In genomic region chr11:60923800-60924109, GRCh38 we compare ENCODE assay signal across 8 cellular contexts. TPM values are rescaled to one million over a fixed set of nuclear protein-coding genes. Genes with fewer than 3 reads are reported as not detected.
DNase-seq lines count a peak whose midpoint lies in the region; ATAC-seq and TF ChIP-seq lines count a peak whose summit lies in the region.

No MANE protein-coding gene starts in this region.

- peaks cover 9 to 12% of the 10 kb centered on the region in 2 donors for H3K36me3 Mint-ChIP-seq in activated T-cell treated with anti-CD3 and anti-CD28 coated beads, Interleukin-2, amount 50 U/mL, for 72 hours (ENCODE audit: insufficient read depth in 2 of 2)
- peaks cover 54% of the 10 kb centered on the region for H3K36me3 Mint-ChIP-seq in activated T-helper 17 cell treated with anti-CD3 and anti-CD28 coated beads, Interleukin-2, amount 50 U/mL, for 72 hours (ENCODE audit: low read depth)

- H3K4me3 Mint-ChIP-seq in activated T-cell treated with anti-CD3 and anti-CD28 coated beads, Interleukin-2, amount 50 U/mL, for 72 hours: peak overlapping the region; percentile 49 to 75
- peak overlapping the region; percentile 17 for H3K4me3 Mint-ChIP-seq in activated T-helper 17 cell treated with anti-CD3 and anti-CD28 coated beads, Interleukin-2, amount 50 U/mL, for 72 hours

- H3K9me3 ChIP-seq in suprapubic skin: no peaks in the 10 kb centered on the region

- peaks cover 35% of the 10 kb centered on the region for H3K4me1 ChIP-seq in suprapubic skin

- no peak overlapping the region for H3K27ac ChIP-seq in suprapubic skin

- H3K9me3 Mint-ChIP-seq in activated T-cell treated with anti-CD3 and anti-CD28 coated beads, Interleukin-2, amount 50 U/mL, for 72 hours: no peaks in the 10 kb centered on the region
- no peaks in the 10 kb centered on the region for H3K9me3 Mint-ChIP-seq in activated T-helper 17 cell treated with anti-CD3 and anti-CD28 coated beads, Interleukin-2, amount 50 U/mL, for 72 hours

- no peak overlapping the region for H3K27ac Mint-ChIP-seq in activated T-cell treated with anti-CD3 and anti-CD28 coated beads, Interleukin-2, amount 50 U/mL, for 72 hours
- H3K27ac Mint-ChIP-seq in activated T-helper 17 cell treated with anti-CD3 and anti-CD28 coated beads, Interleukin-2, amount 50 U/mL, for 72 hours: no peak overlapping the region

- peak overlapping the region; percentile 57 for H3K4me3 ChIP-seq in suprapubic skin

- peaks cover 25% of the 10 kb centered on the region for H3K27me3 Mint-ChIP-seq in activated T-cell treated with anti-CD3 and anti-CD28 coated beads, Interleukin-2, amount 50 U/mL, for 72 hours (ENCODE audit: low read depth)
- H3K27me3 Mint-ChIP-seq in activated T-helper 17 cell treated with anti-CD3 and anti-CD28 coated beads, Interleukin-2, amount 50 U/mL, for 72 hours: peaks cover 13% of the 10 kb centered on the region

- intact Hi-C loops in left colon (cut with DNase I, micrococcal nuclease): no loop called here

- H3K27me3 ChIP-seq in suprapubic skin: peaks cover 7% of the 10 kb centered on the region

- TF ChIP-seq POLR2A in suprapubic skin (IDR thresholded peaks at IDR 0.05) (no peak), GM18505 (IDR thresholded peaks at IDR 0.05; ENCODE audit: borderline replicate concordance, extremely low read depth, insufficient read depth, insufficient read length) (no peak)

- no peak for ATAC-seq in activated T-cell treated with anti-CD3 and anti-CD28 coated beads, Interleukin-2, amount 50 U/mL, for 72 hours (replicated peaks in 1 of 2)
- ATAC-seq in activated T-helper 17 cell treated with anti-CD3 and anti-CD28 coated beads, Interleukin-2, amount 50 U/mL, for 72 hours (replicated peaks): peak; percentile 14
- ATAC-seq in left colon (peak; percentile 19), HG02571 (IDR thresholded peaks at IDR 0.05; ENCODE audit: unreplicated experiment) (no peak), GM18505 (IDR thresholded peaks at IDR 0.05; ENCODE audit: unreplicated experiment) (no peak)

- no peak for TF ChIP-seq EP300 in suprapubic skin (IDR thresholded peaks at IDR 0.05)

- peaks cover 22% of the 10 kb centered on the region for H3K4me1 Mint-ChIP-seq in activated T-cell treated with anti-CD3 and anti-CD28 coated beads, Interleukin-2, amount 50 U/mL, for 72 hours (ENCODE audit: low read depth)
- peaks cover 10% of the 10 kb centered on the region for H3K4me1 Mint-ChIP-seq in activated T-helper 17 cell treated with anti-CD3 and anti-CD28 coated beads, Interleukin-2, amount 50 U/mL, for 72 hours

- TF ChIP-seq CTCF in suprapubic skin (IDR thresholded peaks at IDR 0.05): no peak

- no peak for DNase-seq in activated T-cell treated with anti-CD3 and anti-CD28 coated beads, Interleukin-2, amount 50 U/mL, for 72 hours
- no peak for DNase-seq in activated T-cell treated with anti-CD3 and anti-CD28 coated beads, Interleukin-2, amount 50 U/mL, for 1 hour
- DNase-seq in left colon (no peak), suprapubic skin (ENCODE audit: low spot score in 2 of 2) (no peak), DMS114 treated with DMSO at 0.1 percent for 48 hours (lab: John Stamatoyannopoulos, UW; ENCODE audit: unreplicated experiment) (no peak)

- WGBS in suprapubic skin: 48% methylated on average over 5 of the region's 6 CpGs

- H3K36me3 ChIP-seq in suprapubic skin: peaks cover 35% of the 10 kb centered on the region

RNA-seq across cellular contexts. Expression of gene TMEM132A, which starts 0.5 kb away (rescaled TPM):
- 1 to 10 TPM; 2.4 to 3.5 TPM for total RNA-seq in activated T-cell treated with anti-CD3 and anti-CD28 coated beads, Interleukin-2, amount 50 U/mL, for 72 hours
- under 1 TPM in 1 of 2 donors, not detected in 1; 0.29 TPM for total RNA-seq in activated T-helper 17 cell treated with anti-CD3 and anti-CD28 coated beads, Interleukin-2, amount 50 U/mL, for 72 hours
- total RNA-seq in left colon (1 to 10 TPM; 7.8 to 9.2 TPM), suprapubic skin (1 to 10 TPM; 7.5 to 9.6 (median 8.0) TPM)

RNA-seq across cellular contexts. Expression of gene TMEM109, which starts 9.8 kb away (rescaled TPM):
- total RNA-seq in activated T-cell treated with anti-CD3 and anti-CD28 coated beads, Interleukin-2, amount 50 U/mL, for 72 hours: 10 to 100 TPM; 61.9 to 66.3 TPM
- total RNA-seq in activated T-helper 17 cell treated with anti-CD3 and anti-CD28 coated beads, Interleukin-2, amount 50 U/mL, for 72 hours: 10 to 100 TPM; 42.8 to 99.7 TPM
- total RNA-seq in left colon (10 to 100 TPM; 32.0 to 39.7 TPM), suprapubic skin (100 to 1,000 TPM in 3 of 4 donors, 10 to 100 TPM in 1; 67.4 to 128 (median 110) TPM)

RNA-seq across cellular contexts. Expression of gene PRPF19, which starts 17.4 kb away (rescaled TPM):
- 100 to 1,000 TPM; 139 to 175 TPM for total RNA-seq in activated T-cell treated with anti-CD3 and anti-CD28 coated beads, Interleukin-2, amount 50 U/mL, for 72 hours
- 100 to 1,000 TPM in 1 of 2 donors, 10 to 100 TPM in 1; 80.2 to 165 TPM for total RNA-seq in activated T-helper 17 cell treated with anti-CD3 and anti-CD28 coated beads, Interleukin-2, amount 50 U/mL, for 72 hours
- total RNA-seq in left colon: 10 to 100 TPM; 55.8 to 58.8 TPM
- 100 to 1,000 TPM; 101 to 153 (median 116) TPM for total RNA-seq in suprapubic skin

RNA-seq across cellular contexts. Expression of gene SLC15A3, which starts 28.2 kb away (rescaled TPM):
- 1 to 10 TPM; 3.5 to 4.1 TPM for total RNA-seq in activated T-cell treated with anti-CD3 and anti-CD28 coated beads, Interleukin-2, amount 50 U/mL, for 72 hours
- 1 to 10 TPM; 1.0 to 1.3 TPM for total RNA-seq in activated T-helper 17 cell treated with anti-CD3 and anti-CD28 coated beads, Interleukin-2, amount 50 U/mL, for 72 hours
- 10 to 100 TPM in 1 of 2 donors, 1 to 10 TPM in 1; 8.6 to 15.1 TPM for total RNA-seq in left colon
- total RNA-seq in suprapubic skin: 10 to 100 TPM in 2 of 4 donors, 1 to 10 TPM in 2; 1.7 to 10.5 (median 9.8) TPM

RNA-seq across cellular contexts. Expression of gene CD6, which starts 47.7 kb away (rescaled TPM):
- total RNA-seq in activated T-cell treated with anti-CD3 and anti-CD28 coated beads, Interleukin-2, amount 50 U/mL, for 72 hours: 100 to 1,000 TPM; 298 to 313 TPM
- 100 to 1,000 TPM; 254 to 438 TPM for total RNA-seq in activated T-helper 17 cell treated with anti-CD3 and anti-CD28 coated beads, Interleukin-2, amount 50 U/mL, for 72 hours
- total RNA-seq in left colon: 1 to 10 TPM in 1 of 2 donors, under 1 TPM in 1; 0.67 to 1.9 TPM
- 1 to 10 TPM in 2 of 4 donors, under 1 TPM in 2; 0.15 to 1.7 (median 1.2) TPM for total RNA-seq in suprapubic skin

Comparison
In these comparisons a context has a peak if more than half of its experiments do, and no peak if none do; other contexts are left out.
1. ATAC-seq: peak in activated T-helper 17 cell treated with anti-CD3 and anti-CD28 coated beads, Interleukin-2, amount 50 U/mL, for 72 hours (single experiment) and left colon (single experiment); none in activated T-cell treated with anti-CD3 and anti-CD28 coated beads, Interleukin-2, amount 50 U/mL, for 72 hours (0 of 2), HG02571 (single experiment) and GM18505 (single experiment).